Comparison of ENCODE assay signal across 17 cellular contexts in genomic region chr6:148884461-148884860, GRCh38.
DNase-seq lines count a peak whose midpoint lies in the region; ATAC-seq and TF ChIP-seq lines count a peak whose summit lies in the region.
"Had no signal": no experiment of that assay in that cellular context is flagged by ENCODE, and none has a peak within 500 bp of the region (broad histone marks: within the 10 kb centered on the region; RNA-seq: fewer than 3 reads in every experiment).

No MANE protein-coding gene starts in this region.

- H3K36me3 ChIP-seq in GM23338 (ENCODE audit: insufficient read depth) (no peaks in the 10 kb centered on the region), neural progenitor cell (no peaks in the 10 kb centered on the region), testis (ENCODE audit: low read depth, missing control alignments) (no peaks in the 10 kb centered on the region)
- H3K36me3 ChIP-seq: brain microvascular endothelial cell, Peyer's patch had no signal

- no peak for TF ChIP-seq CTCF in GM23338 (conservative IDR thresholded peaks at IDR 0.05; ENCODE audit: low read depth in 2 of 2)
- no peak for TF ChIP-seq CTCF in neural progenitor cell (IDR thresholded peaks at IDR 0.05)
- no peak for TF ChIP-seq CTCF in testis (IDR thresholded peaks at IDR 0.05)

- no peaks in the 10 kb centered on the region for H3K27me3 ChIP-seq in GM23338 (ENCODE audit: insufficient read depth)
- H3K27me3 ChIP-seq in neural progenitor cell, result no peaks in the 10 kb centered on the region
- no peaks in the 10 kb centered on the region for H3K27me3 ChIP-seq in testis
- H3K27me3 ChIP-seq: brain microvascular endothelial cell, Peyer's patch had no signal

- TF ChIP-seq POLR2A in testis (IDR thresholded peaks at IDR 0.05), result no peak

- H3K27ac ChIP-seq in GM23338 (ENCODE audit: low read depth) (no peak overlapping the region), neural progenitor cell (peak overlapping the region; percentile 96), testis (no peak overlapping the region)
- H3K27ac ChIP-seq: brain microvascular endothelial cell, Peyer's patch had no signal

- H3K4me1 Mint-ChIP-seq in GM23338 (peaks cover 30% of the 10 kb centered on the region), neural progenitor cell (peaks cover 19% of the 10 kb centered on the region)

- peaks cover 3% of the 10 kb centered on the region for H3K27me3 Mint-ChIP-seq in GM23338 (ENCODE audit: insufficient read depth, low read depth, poor library complexity)
- no peaks in the 10 kb centered on the region for H3K27me3 Mint-ChIP-seq in neural progenitor cell (ENCODE audit: insufficient read depth, low read depth)
- H3K27me3 Mint-ChIP-seq: natural killer cell treated with Interleukin-12 subunit alpha and Interleukin-12 subunit beta and Interleukin-15 and Interleukin-18, amount 100 ng/mL, for 72 hours had no signal

- H3K9me3 Mint-ChIP-seq in GM23338, result no peaks in the 10 kb centered on the region
- H3K9me3 Mint-ChIP-seq in neural progenitor cell, result no peaks in the 10 kb centered on the region
- H3K9me3 Mint-ChIP-seq: activated naive CD4-positive, alpha-beta T cell treated with anti-CD3 and anti-CD28 coated beads for 36 hours; natural killer cell treated with Interleukin-12 subunit alpha and Interleukin-12 subunit beta and Interleukin-15 and Interleukin-18, amount 100 ng/mL, for 72 hours had no signal

- H3K9ac ChIP-seq in neural progenitor cell, result no peak overlapping the region

- intact Hi-C loops in testis (cut with DNase I; ENCODE audit: low total_unique reads), result no loop called here

- H3K4me1 ChIP-seq in GM23338 (ENCODE audit: insufficient read depth) (peaks cover 53% of the 10 kb centered on the region), neural progenitor cell (peaks cover 46% of the 10 kb centered on the region), testis (peaks cover 5% of the 10 kb centered on the region)

- no peak overlapping the region for H3K27ac Mint-ChIP-seq in GM23338
- no peak overlapping the region for H3K27ac Mint-ChIP-seq in neural progenitor cell
- H3K27ac Mint-ChIP-seq: activated naive CD4-positive, alpha-beta T cell treated with anti-CD3 and anti-CD28 coated beads for 36 hours; natural killer cell treated with Interleukin-12 subunit alpha and Interleukin-12 subunit beta and Interleukin-15 and Interleukin-18, amount 100 ng/mL, for 72 hours had no signal

- DNase-seq in GM23338 (ENCODE audit: low spot score) (no peak), neural progenitor cell (ENCODE audit: low spot score) (peak; percentile 36), NCI-H446 treated with DMSO at 0.1 percent for 48 hours (lab: John Stamatoyannopoulos, UW) (no peak), testis (no peak), HK-2 (ENCODE audit: unreplicated experiment) (no peak)
- DNase-seq: activated naive CD4-positive, alpha-beta T cell treated with anti-CD3 and anti-CD28 coated beads for 36 hours; brain microvascular endothelial cell; NCI-H524; stimulated activated CD4-positive, alpha-beta T cell treated with anti-CD3 and anti-CD28 coated beads, Interleukin-1b, Interleukin-23, amount 100 ng/mL, for 48 hours; SW 1271; trophoblast cell had no signal

- no peaks in the 10 kb centered on the region for H3F3A ChIP-seq in GM23338 (replicated peaks; ENCODE audit: low read depth)
- peaks cover 43% of the 10 kb centered on the region for H3F3A ChIP-seq in neural progenitor cell (ENCODE audit: low read depth)

- H3K4me3 ChIP-seq in GM23338 (no peak overlapping the region), neural progenitor cell (no peak overlapping the region), testis (no peak overlapping the region)
- H3K4me3 ChIP-seq: Peyer's patch had no signal

- no peaks in the 10 kb centered on the region for H3K9me2 ChIP-seq in GM23338 (ENCODE audit: insufficient read depth)

- 84 to 90% methylated on average over 2 of the region's 2 CpGs for WGBS in testis, 2 donors

- H3K9me3 ChIP-seq in neural progenitor cell (ENCODE audit: low read depth) (no peaks in the 10 kb centered on the region), testis (no peaks in the 10 kb centered on the region)
- H3K9me3 ChIP-seq: Peyer's patch had no signal

- ATAC-seq in GM18499 (IDR thresholded peaks at IDR 0.05; ENCODE audit: insufficient read depth, unreplicated experiment) (peak; percentile 63), GM23338 (peak; percentile 37), HG03565 (IDR thresholded peaks at IDR 0.05; ENCODE audit: unreplicated experiment) (peak; percentile 90), HG03139 (IDR thresholded peaks at IDR 0.05; ENCODE audit: unreplicated experiment) (no peak)
- ATAC-seq: left lobe of liver; natural killer cell treated with Interleukin-12 subunit alpha and Interleukin-12 subunit beta and Interleukin-15 and Interleukin-18, amount 100 ng/mL, for 72 hours had no signal

- H3K79me2 ChIP-seq in GM23338 (replicated peaks; ENCODE audit: insufficient read depth) (peaks cover 60% of the 10 kb centered on the region), neural progenitor cell (ENCODE audit: low read depth) (peaks cover 62% of the 10 kb centered on the region)

- peaks cover 4% of the 10 kb centered on the region; the same call in 1 of the 2 replicates for H4K20me1 ChIP-seq in GM23338 (replicated peaks; ENCODE audit: insufficient read depth)
- H4K20me1 ChIP-seq in neural progenitor cell (ENCODE audit: low read depth), result peaks cover 4% of the 10 kb centered on the region

- no peak overlapping the region for H2AFZ ChIP-seq in GM23338
- H2AFZ ChIP-seq in neural progenitor cell (replicated peaks), result no peak overlapping the region

- H3K4me2 ChIP-seq in GM23338 (peak overlapping the region; percentile 40; the same call in 1 of the 2 replicates), neural progenitor cell (peak overlapping the region; percentile 43)

- H3K36me3 Mint-ChIP-seq in GM23338 (ENCODE audit: low read depth) (peaks cover 14% of the 10 kb centered on the region), neural progenitor cell (peaks cover 22% of the 10 kb centered on the region)
- H3K36me3 Mint-ChIP-seq: natural killer cell treated with Interleukin-12 subunit alpha and Interleukin-12 subunit beta and Interleukin-15 and Interleukin-18, amount 100 ng/mL, for 72 hours had no signal

- H3K4me3 Mint-ChIP-seq in GM23338 (no peak overlapping the region), neural progenitor cell (no peak overlapping the region)
- H3K4me3 Mint-ChIP-seq: activated naive CD4-positive, alpha-beta T cell treated with anti-CD3 and anti-CD28 coated beads for 36 hours; natural killer cell treated with Interleukin-12 subunit alpha and Interleukin-12 subunit beta and Interleukin-15 and Interleukin-18, amount 100 ng/mL, for 72 hours had no signal

TF ChIP-seq in GM23338, 12 proteins besides CTCF, POLR2A, EP300 and RAD21 (continues in another document):
- TF ChIP-seq CREB1 (CRISPR knock-in tag; IDR thresholded peaks at IDR 0.05; ENCODE audit: low read depth) (no peak), STAT1 (IDR thresholded peaks at IDR 0.05; ENCODE audit: unreplicated experiment) (no peak), POLR2AphosphoS5 (IDR thresholded peaks at IDR 0.05; ENCODE audit: low read depth) (no peak)
